8 cellular contexts compared by ENCODE assay signal in genomic region chr2:68594674-68595492, GRCh38. TPM values are rescaled to one million over a fixed set of nuclear protein-coding genes. Genes with fewer than 3 reads are reported as not detected.
DNase-seq lines count a peak whose midpoint lies in the region; ATAC-seq, FAIRE-seq and TF ChIP-seq lines count a peak whose summit lies in the region.

No MANE protein-coding gene starts in this region.

- TF ChIP-seq CTCF in A549 (IDR thresholded peaks at IDR 0.05) (peak; percentile 80), body of pancreas (IDR thresholded peaks at IDR 0.05) (peak; percentile 49 to 84 (median 68))

- no peak overlapping the region for H3K4me3 ChIP-seq in A549
- no peak overlapping the region for H3K4me3 ChIP-seq in body of pancreas

- H3K27ac ChIP-seq in A549: no peak overlapping the region
- H3K27ac ChIP-seq in body of pancreas: peak overlapping the region in 3 of 4 donors; percentile 39 to 75 (median 70)

- no peaks in the 10 kb centered on the region for H3K36me3 ChIP-seq in body of pancreas (replicated peaks in 1 of 2; ENCODE audit: insufficient read depth in 1 of 2, low read depth in 2 of 2)

- H3K4me1 ChIP-seq in A549: peaks cover 8% of the 10 kb centered on the region; the same call in 2 of the 3 replicates
- H3K4me1 ChIP-seq in body of pancreas: peaks cover 15% of the 10 kb centered on the region

- TF ChIP-seq EP300 in A549 (IDR thresholded peaks at IDR 0.05): no peak

- TF ChIP-seq RAD21 in A549 (conservative IDR thresholded peaks at IDR 0.05 in 1 of 2, IDR thresholded peaks at IDR 0.05 in 1 of 2): peak; percentile 46 to 50; a peak in 4 of 5 replicates

- intact Hi-C loops in body of pancreas (cut with DNase I): no loop called here

- no peak for FAIRE-seq in A549 (lab: Jason Lieb, UNC)

- no peaks in the 10 kb centered on the region for H3K9me3 ChIP-seq in A549
- no peaks in the 10 kb centered on the region for H3K9me3 ChIP-seq in body of pancreas

- H3K27me3 ChIP-seq in body of pancreas: no peaks in the 10 kb centered on the region

- POLR2A ChIA-PET in A549 (lab: Yijun Ruan, JAX): no interaction called here

- CTCF ChIA-PET in A549 (lab: Yijun Ruan, JAX): interaction anchor here (0.6 to 2.7 kb wide), 33 partner anchors 7 to 282 kb away, joined by 3 to 14 read pairs (median 4); no protein-coding TSS in a partner anchor

- peak overlapping the region; percentile 49 for H3K4me2 ChIP-seq in A549

- DNase-seq in A549 (ENCODE audit: low read depth in 1 of 2, low spot score in 1 of 2): peak; percentile 19 to 59
- DNase-seq in HT1080 (ENCODE audit: low read depth): peak; percentile 49
- DNase-seq in T-helper 2 cell: peak in 4 of 5 experiments; percentile 26 to 68 (median 31)
- peak; percentile 28 to 60 (median 48) for DNase-seq in body of pancreas
- DNase-seq in kidney glomerular epithelial cell (lab: John Stamatoyannopoulos, UW): peak; percentile 36
- peak in 2 of 3 donors; percentile 18 to 27 for DNase-seq in stimulated activated CD4-positive, alpha-beta T cell treated with anti-CD3 and anti-CD28 coated beads, TNF-alpha, amount 100 ng/mL, for 48 hours (ENCODE audit: low read depth in 3 of 3)

- ATAC-seq in A549 (peak; percentile 70 to 89; a peak in 4 of 6 replicates), GM18499 (IDR thresholded peaks at IDR 0.05; ENCODE audit: insufficient read depth, unreplicated experiment) (peak; percentile 77), body of pancreas (peak; percentile 68), HG02642 (IDR thresholded peaks at IDR 0.05; ENCODE audit: poor library complexity, unreplicated experiment) (no peak)

- WGBS in A549 (ENCODE audit: missing lambda C conversion rate): 13% methylated on average over 5 of the region's 5 CpGs
- 1 to 6% methylated on average over 5 of the region's 5 CpGs for WGBS in body of pancreas, 2 donors

- TF ChIP-seq POLR2A in A549 (IDR thresholded peaks at IDR 0.05; ENCODE audit: low read length) (no peak), body of pancreas (IDR thresholded peaks at IDR 0.05) (no peak)

TF ChIP-seq in A549, 52 proteins besides CTCF, POLR2A, EP300 and RAD21:
- TF ChIP-seq EHMT2 (IDR thresholded peaks at IDR 0.05; ENCODE audit: low read depth): no peak
- peak; percentile 5; the same call in 1 of the 2 replicates for TF ChIP-seq ZC3H11A (IDR thresholded peaks at IDR 0.05)
- peak; percentile 69 for TF ChIP-seq SMC3 (IDR thresholded peaks at IDR 0.05)
- peak; percentile 22 for TF ChIP-seq MAFK (IDR thresholded peaks at IDR 0.05; ENCODE audit: partially characterized antibody)

RNA-seq across cellular contexts. Expression of gene PROKR1, which starts 48.5 kb away (rescaled TPM):
- polyA plus RNA-seq in A549 (2011; rRNA removed) (not detected in 2 replicates), A549 (2017; fragmentation: RNase III; extraction: RNeasy Plus Mini Kit Qiagen cat#74134 plus additional on column Dnase treatment) (not detected in 3 replicates)
- not detected in 2 replicates for polyA plus RNA-seq in A549 (2012; cell fraction: cytosol; rRNA removed)
- 0.01 TPM in 1 of 2 replicates, not detected in the other for polyA plus RNA-seq in A549 (2012; cell fraction: nucleus; rRNA removed)
- not detected in 2 replicates for polyA minus RNA-seq in A549 (2011; rRNA and poly(A)+ RNA removed)
- total RNA-seq in HT1080 (2014; rRNA removed; shearing (Covaris generic)): not detected in 2 replicates
- polyA plus RNA-seq in HT1080 (2015; cell fraction: cytosol; rRNA removed): not detected in 2 replicates
- not detected in 2 replicates for polyA plus RNA-seq in HT1080 (2015; cell fraction: nucleus; rRNA removed)
- not detected for total RNA-seq in body of pancreas

Comparison
In these comparisons a context has a peak if more than half of its experiments do, and no peak if none do; other contexts are left out.
1. H3K27ac ChIP-seq: peak in body of pancreas (3 of 4); none in A549 (0 of 2).
2. Peak in every context shown above with its lines, with median percentiles within 50 percentile points of each other: DNase-seq.